Comparison of ENCODE assay signal across 20 cellular contexts in the genomic region with DNA sequence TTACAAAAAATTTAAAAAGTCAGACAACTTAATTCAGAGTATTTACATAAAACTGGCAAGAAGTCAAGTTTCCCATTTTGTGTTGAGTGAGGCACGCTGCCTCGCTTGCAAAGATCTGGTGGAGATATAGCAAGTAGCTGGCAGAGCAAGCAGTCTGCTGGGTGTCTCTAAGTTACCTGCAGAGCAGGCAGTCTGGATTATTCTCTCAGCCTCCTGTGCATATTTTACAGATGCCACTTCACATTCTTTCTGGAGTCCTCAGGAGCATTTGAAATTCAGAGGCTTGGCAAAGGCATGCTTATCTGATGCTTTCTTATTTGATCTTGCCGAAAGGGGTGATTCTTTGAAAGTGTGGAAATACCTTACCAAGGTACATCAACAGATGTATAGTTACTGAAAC.
DNase-seq lines count a peak whose midpoint lies in the region; ATAC-seq and TF ChIP-seq lines count a peak whose summit lies in the region.
"Had no signal": no experiment of that assay in that cellular context is flagged by ENCODE, and none has a peak within 500 bp of the region (broad histone marks: within the 10 kb centered on the region; RNA-seq: fewer than 3 reads in every experiment).

No MANE protein-coding gene starts in this region.

- no peak overlapping the region for H4K8ac ChIP-seq in H9 (replicated peaks; ENCODE audit: insufficient read length, low read depth, low read length)

- no peak overlapping the region for H2AK5ac ChIP-seq in H9 (ENCODE audit: insufficient read length, low read length)

- no peak overlapping the region for H3K9ac ChIP-seq in H9 (ENCODE audit: extremely low read depth, insufficient read length, low read length)
- H3K9ac ChIP-seq in endodermal cell (ENCODE audit: extremely low read depth, low read length, poor library complexity, severe bottlenecking), result no peak overlapping the region

- no peaks in the 10 kb centered on the region for H3K4me1 Mint-ChIP-seq in Caco-2 (ENCODE audit: low read depth, unreplicated experiment)
- peaks cover 8 to 11% of the 10 kb centered on the region in 2 experiments for H3K4me1 Mint-ChIP-seq in H9
- H3K4me1 Mint-ChIP-seq in endodermal cell, result peaks cover 20% of the 10 kb centered on the region
- no peaks in the 10 kb centered on the region for H3K4me1 Mint-ChIP-seq in natural killer cell treated with Interleukin-12 subunit alpha and Interleukin-12 subunit beta and Interleukin-15 and Interleukin-18, amount 100 ng/mL, for 72 hours (ENCODE audit: low read depth in 2 of 2)
- H3K4me1 Mint-ChIP-seq: CD4-positive, CD25-positive, alpha-beta regulatory T cell had no signal

- H3T11ph ChIP-seq in H9 (ENCODE audit: low read length), result no peak overlapping the region

- peak; percentile 16 to 32 for DNase-seq in Caco-2
- DNase-seq in H9, result peak; percentile 27
- DNase-seq in endodermal cell, result peak; percentile 55
- DNase-seq in lung (ENCODE audit: low spot score), result peak; percentile 31
- DNase-seq in retina, result no peak
- no peak for DNase-seq in natural killer cell treated with Interleukin-12 subunit alpha and Interleukin-12 subunit beta and Interleukin-15 and Interleukin-18, amount 100 ng/mL, for 72 hours (ENCODE audit: low spot score)
- DNase-seq in inferior parietal cortex (ENCODE audit: extremely low spot score), result no peak
- DNase-seq: Calu3; CD4-positive, CD25-positive, alpha-beta regulatory T cell; DND-41; GOT3; IMR-90; Kasumi-1; NCI-H1417 treated with DMSO at 0.1 percent for 48 hours; NCI-H2029; NCI-H226; NCI-H526 treated with DMSO at 0.1 percent for 48 hours; PC-9 had no signal

- H3K36me3 Mint-ChIP-seq in Caco-2 (ENCODE audit: insufficient read depth, unreplicated experiment), result no peaks in the 10 kb centered on the region
- H3K36me3 Mint-ChIP-seq in H9 (ENCODE audit: insufficient read depth in 1 of 3, low read depth in 3 of 3), result peaks cover 0 to 13% (median 0%) of the 10 kb centered on the region in 3 experiments; a peak in 4 of 7 replicates
- peaks cover 21% of the 10 kb centered on the region for H3K36me3 Mint-ChIP-seq in endodermal cell (ENCODE audit: low read depth)
- H3K36me3 Mint-ChIP-seq in natural killer cell treated with Interleukin-12 subunit alpha and Interleukin-12 subunit beta and Interleukin-15 and Interleukin-18, amount 100 ng/mL, for 72 hours, result peaks cover 4% of the 10 kb centered on the region
- H3K36me3 Mint-ChIP-seq: CD4-positive, CD25-positive, alpha-beta regulatory T cell had no signal

- no CpG with 5 or more reads among the region's 3 CpGs for WGBS in H9 (ENCODE audit: extremely low coverage, insufficient read length, low lambda C conversion rate)
- 89 to 100% methylated on average over 2 to 3 of the region's 3 CpGs for WGBS in endodermal cell (ENCODE audit: insufficient coverage in 1 of 2, insufficient read length in 1 of 2), 2 experiments
- 40 to 67% methylated on average over 3 of the region's 3 CpGs for WGBS in lung, 2 donors

- peak; percentile 41 for ATAC-seq in lung (ENCODE audit: insufficient read depth, low FRiP score)
- ATAC-seq in natural killer cell treated with Interleukin-12 subunit alpha and Interleukin-12 subunit beta and Interleukin-15 and Interleukin-18, amount 100 ng/mL, for 72 hours, result no peak
- no peak for ATAC-seq in HG03521 (IDR thresholded peaks at IDR 0.05; ENCODE audit: unreplicated experiment)

- H3K79me2 ChIP-seq in H9 (ENCODE audit: insufficient read depth, low read length), result no peaks in the 10 kb centered on the region

- no peak overlapping the region for H3K27ac Mint-ChIP-seq in Caco-2 (ENCODE audit: unreplicated experiment)
- H3K27ac Mint-ChIP-seq in H9, result no peak overlapping the region; a peak in 1 of 7 replicates
- H3K27ac Mint-ChIP-seq in endodermal cell, result peak overlapping the region; percentile 5
- H3K27ac Mint-ChIP-seq in natural killer cell treated with Interleukin-12 subunit alpha and Interleukin-12 subunit beta and Interleukin-15 and Interleukin-18, amount 100 ng/mL, for 72 hours, result no peak overlapping the region
- H3K27ac Mint-ChIP-seq: CD4-positive, CD25-positive, alpha-beta regulatory T cell had no signal

- no peak overlapping the region for H3K4me3 Mint-ChIP-seq in Caco-2 (ENCODE audit: unreplicated experiment)
- no peak overlapping the region for H3K4me3 Mint-ChIP-seq in H9
- no peak overlapping the region for H3K4me3 Mint-ChIP-seq in endodermal cell
- H3K4me3 Mint-ChIP-seq in natural killer cell treated with Interleukin-12 subunit alpha and Interleukin-12 subunit beta and Interleukin-15 and Interleukin-18, amount 100 ng/mL, for 72 hours, result no peak overlapping the region
- H3K4me3 Mint-ChIP-seq: CD4-positive, CD25-positive, alpha-beta regulatory T cell had no signal

- CTCF ChIA-PET in Caco-2 (lab: Charles Lee), result no interaction called here

- H2BK12ac ChIP-seq in H9 (ENCODE audit: insufficient read length, low read depth, low read length), result no peak overlapping the region

- no peak overlapping the region for H2BK15ac ChIP-seq in H9 (ENCODE audit: low read depth, low read length)

- TF ChIP-seq CTCF in Caco-2 (IDR thresholded peaks at IDR 0.05; ENCODE audit: insufficient read depth in 1 of 2, low read depth in 1 of 2, low read length in 1 of 2, severe bottlenecking in 1 of 2, unreplicated experiment in 1 of 2) (no peak), H9 (conservative IDR thresholded peaks at IDR 0.05) (no peak), endodermal cell (conservative IDR thresholded peaks at IDR 0.05) (no peak), lung (IDR thresholded peaks at IDR 0.05; ENCODE audit: control extremely low read depth, extremely low read depth) (no peak)

- H4K20me1 ChIP-seq in H9 (ENCODE audit: control insufficient read depth, insufficient read depth, insufficient read length), result no peaks in the 10 kb centered on the region

- H3K36me3 ChIP-seq in Caco-2 (ENCODE audit: control insufficient read depth, insufficient read depth, low read length), result no peaks in the 10 kb centered on the region
- no peaks in the 10 kb centered on the region for H3K36me3 ChIP-seq in endodermal cell (ENCODE audit: control insufficient read depth, insufficient read depth, low read length)
- no peaks in the 10 kb centered on the region for H3K36me3 ChIP-seq in lung (ENCODE audit: control insufficient read depth in 2 of 2, insufficient read depth in 2 of 2, low read length in 2 of 2)

- H3K27me3 ChIP-seq in Caco-2 (replicated peaks; ENCODE audit: control insufficient read depth, insufficient read depth, low read length), result no peaks in the 10 kb centered on the region
- H3K27me3 ChIP-seq in H9 (ENCODE audit: insufficient read depth, low read length), result no peaks in the 10 kb centered on the region
- H3K27me3 ChIP-seq in endodermal cell (ENCODE audit: control insufficient read depth, insufficient read depth, low read length, poor library complexity, severe bottlenecking), result no peaks in the 10 kb centered on the region
- H3K27me3 ChIP-seq in lung (ENCODE audit: control insufficient read depth, insufficient read depth), result no peaks in the 10 kb centered on the region

- H2BK5ac ChIP-seq in H9 (ENCODE audit: insufficient read length, low read length), result no peak overlapping the region

- H3K79me1 ChIP-seq in H9 (ENCODE audit: insufficient read depth, low read depth, low read length, poor library complexity, severe bottlenecking), result no peaks in the 10 kb centered on the region

- H3K4ac ChIP-seq in H9 (ENCODE audit: low read depth, low read length), result no peak overlapping the region

- no TSS peak for BruUV-seq in Caco-2 (replicated peaks; lab: Mats Ljungman, UMichigan)

- H3K9me3 ChIP-seq in Caco-2 (no peaks in the 10 kb centered on the region), H9 (ENCODE audit: control insufficient read depth, low read depth, low read length) (no peaks in the 10 kb centered on the region), endodermal cell (ENCODE audit: control insufficient read depth, low read length) (peaks cover 11% of the 10 kb centered on the region), lung (ENCODE audit: control insufficient read depth in 2 of 2, insufficient read depth in 1 of 2, low read length in 1 of 2) (no peaks in the 10 kb centered on the region)

- H3K4me1 ChIP-seq in Caco-2, result no peaks in the 10 kb centered on the region
- H3K4me1 ChIP-seq in H9 (ENCODE audit: insufficient read depth, low read length), result no peaks in the 10 kb centered on the region
- peaks cover 5% of the 10 kb centered on the region for H3K4me1 ChIP-seq in endodermal cell (ENCODE audit: control insufficient read depth, insufficient read depth, low read length)
- H3K4me1 ChIP-seq in lung (ENCODE audit: control insufficient read depth in 2 of 2, insufficient read depth in 2 of 2, low read length in 2 of 2), result no peaks in the 10 kb centered on the region

- H3K4me3 ChIP-seq in Caco-2 (ENCODE audit: low read depth, low read length) (no peak overlapping the region), endodermal cell (ENCODE audit: low read length) (no peak overlapping the region), lung (no peak overlapping the region)
- H3K4me3 ChIP-seq: PC-9, SK-N-MC had no signal

- H2AFZ ChIP-seq in H9 (ENCODE audit: low read length), result no peak overlapping the region
- H2AFZ ChIP-seq: PC-9 had no signal

- no peaks in the 10 kb centered on the region for H3K23me2 ChIP-seq in H9 (ENCODE audit: insufficient read length, low read depth, low read length, poor library complexity, severe bottlenecking)

- POLR2A ChIA-PET in Caco-2 (lab: Charles Lee), result no interaction called here

- H4K5ac ChIP-seq in H9 (ENCODE audit: insufficient read length, low read depth, low read length), result no peak overlapping the region

- H3K14ac ChIP-seq in H9 (ENCODE audit: insufficient read depth, low read length), result no peak overlapping the region

- no peak overlapping the region for H2BK120ac ChIP-seq in H9 (ENCODE audit: low read depth, low read length, poor library complexity, severe bottlenecking)

- H3K27me3 Mint-ChIP-seq in Caco-2 (ENCODE audit: insufficient read depth, unreplicated experiment), result no peaks in the 10 kb centered on the region
- H3K27me3 Mint-ChIP-seq in H9 (ENCODE audit: low read depth), result peaks cover 2% of the 10 kb centered on the region; the same call in 1 of the 2 replicates
- H3K27me3 Mint-ChIP-seq in endodermal cell (ENCODE audit: insufficient read depth), result no peaks in the 10 kb centered on the region
- H3K27me3 Mint-ChIP-seq in natural killer cell treated with Interleukin-12 subunit alpha and Interleukin-12 subunit beta and Interleukin-15 and Interleukin-18, amount 100 ng/mL, for 72 hours, result no peaks in the 10 kb centered on the region
- H3K27me3 Mint-ChIP-seq: CD4-positive, CD25-positive, alpha-beta regulatory T cell had no signal

- H3K27ac ChIP-seq in H9 (ENCODE audit: insufficient read length, low read depth, low read length), result no peak overlapping the region
- no peak overlapping the region for H3K27ac ChIP-seq in endodermal cell (ENCODE audit: low read depth, low read length)
- H3K27ac ChIP-seq in lung (ENCODE audit: low read depth in 1 of 2, low read length in 1 of 2), result no peak overlapping the region
- H3K27ac ChIP-seq: PC-9, SK-N-MC had no signal

- intact Hi-C loops in Caco-2 (cut with micrococcal nuclease; ENCODE audit: unreplicated experiment), result no loop called here

- no peak overlapping the region for H4K91ac ChIP-seq in H9 (ENCODE audit: insufficient read length, low read depth, low read length)

- H3K9me3 Mint-ChIP-seq in Caco-2 (ENCODE audit: unreplicated experiment), result no peaks in the 10 kb centered on the region
- H3K9me3 Mint-ChIP-seq in H9, result peaks cover 0 to 10% of the 10 kb centered on the region in 2 experiments; a peak in 2 of 5 replicates
- peaks cover 32% of the 10 kb centered on the region for H3K9me3 Mint-ChIP-seq in endodermal cell
- peaks cover 31% of the 10 kb centered on the region for H3K9me3 Mint-ChIP-seq in natural killer cell treated with Interleukin-12 subunit alpha and Interleukin-12 subunit beta and Interleukin-15 and Interleukin-18, amount 100 ng/mL, for 72 hours

- H3K18ac ChIP-seq in H9 (ENCODE audit: insufficient read length, low read depth, low read length), result no peak overlapping the region

- no peak overlapping the region for H2BK20ac ChIP-seq in H9 (ENCODE audit: low read depth, low read length, poor library complexity, severe bottlenecking)

- H3K56ac ChIP-seq in H9 (ENCODE audit: insufficient read length, low read depth, low read length), result no peak overlapping the region

- H3K23ac ChIP-seq in H9 (ENCODE audit: insufficient read length, low read depth, low read length), result no peak overlapping the region

- H3K4me2 ChIP-seq in H9 (ENCODE audit: insufficient read depth, insufficient read length, low read length), result no peak overlapping the region
- H3K4me2 ChIP-seq: PC-9 had no signal

Comparison
In these comparisons a context has a peak if more than half of its experiments do, and no peak if none do; other contexts are left out.
1. DNase-seq: peak in Caco-2 (2 of 2), H9 (single experiment), endodermal cell (single experiment) and lung (single experiment); none in retina (single experiment), natural killer cell treated with Interleukin-12 subunit alpha and Interleukin-12 subunit beta and Interleukin-15 and Interleukin-18, amount 100 ng/mL, for 72 hours (single experiment) and inferior parietal cortex (single experiment).